Comparison of ENCODE assay signal across 8 cellular contexts in the genomic region with DNA sequence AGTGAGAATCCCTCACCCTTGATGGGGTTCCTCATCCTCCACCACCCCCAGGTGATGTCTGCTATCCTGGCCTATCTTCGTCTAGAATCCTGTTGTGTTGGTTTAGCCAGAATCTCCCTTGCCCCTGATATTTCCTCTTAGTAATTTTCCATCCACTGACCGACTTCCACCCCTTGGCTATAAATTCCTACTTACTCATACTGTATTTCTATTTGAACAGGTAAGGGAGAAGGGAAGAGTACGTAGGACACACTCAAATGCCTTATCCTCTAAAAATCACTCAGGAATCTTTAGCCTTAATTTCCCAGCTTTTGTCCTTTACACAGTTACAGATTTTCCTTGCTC. TPM values are rescaled to one million over a fixed set of nuclear protein-coding genes. Genes with fewer than 3 reads are reported as not detected.
A peak's percentile ranks its signal among the peaks of the same experiment; 100 is the strongest.
DNase-seq lines count a peak whose midpoint lies in the region; ATAC-seq and TF ChIP-seq lines count a peak whose summit lies in the region.

No MANE protein-coding gene starts in this region.

- WGBS in SK-N-SH (ENCODE audit: low lambda C conversion rate) = 73% methylated on average over 3 of the region's 3 CpGs

- no peak for TF ChIP-seq CTCF in SK-N-SH (IDR thresholded peaks at IDR 0.05)

- TF ChIP-seq EP300 in SK-N-SH (IDR thresholded peaks at IDR 0.05; ENCODE audit: borderline replicate concordance in 1 of 2, low read depth in 1 of 2, low read length in 1 of 2) = no peak

- H3K36me3 Mint-ChIP-seq in activated naive CD8-positive, alpha-beta T cell = peaks cover 12% of the 10 kb centered on the region
- H3K36me3 Mint-ChIP-seq in immature natural killer cell = peaks cover 0 to 2% (median 2%) of the 10 kb centered on the region in 3 donors

- H3K9me3 ChIP-seq in SK-N-SH = no peaks in the 10 kb centered on the region
- no peaks in the 10 kb centered on the region for H3K9me3 ChIP-seq in subcutaneous abdominal adipose tissue (ENCODE audit: control insufficient read depth in 5 of 5, low read length in 5 of 5)

- DNase-seq in SK-N-SH = no peak
- DNase-seq in immature natural killer cell = no peak
- no peak for DNase-seq in NCI-H1694 (lab: John Stamatoyannopoulos, UW)
- no peak for DNase-seq in NOMO-1 (lab: John Stamatoyannopoulos, UW; ENCODE audit: unreplicated experiment in 2 of 2)

- peak overlapping the region; percentile 80 to 85 for H3K27ac ChIP-seq in SK-N-SH (ENCODE audit: low read depth in 2 of 2, low read length in 1 of 2)
- peak overlapping the region; percentile 81 for H3K27ac ChIP-seq in subcutaneous abdominal adipose tissue (ENCODE audit: low read depth, low read length)

- peak overlapping the region; percentile 54 to 88 for H3K4me3 ChIP-seq in SK-N-SH (ENCODE audit: low read depth in 2 of 2, low read length in 1 of 2)
- peak overlapping the region; percentile 57 to 85 (median 71) for H3K4me3 ChIP-seq in subcutaneous abdominal adipose tissue (ENCODE audit: low read depth in 1 of 5, low read length in 5 of 5)

- peaks cover 8 to 21% of the 10 kb centered on the region in 2 experiments for H3K4me1 ChIP-seq in SK-N-SH (ENCODE audit: control insufficient read depth in 1 of 2, insufficient read depth in 2 of 2, low read depth in 1 of 2, low read length in 1 of 2)
- peaks cover 0 to 18% (median 16%) of the 10 kb centered on the region in 5 donors for H3K4me1 ChIP-seq in subcutaneous abdominal adipose tissue (ENCODE audit: control insufficient read depth in 5 of 5, insufficient read depth in 5 of 5, low read length in 5 of 5)

- POLR2A ChIA-PET in SK-N-SH (lab: Yijun Ruan, JAX) = interaction anchor here (0.7 kb wide), 1 partner anchor 876 kb away, joined by 4 read pairs; no protein-coding TSS in a partner anchor

- peaks cover 7% of the 10 kb centered on the region for H3K27me3 Mint-ChIP-seq in activated naive CD8-positive, alpha-beta T cell
- H3K27me3 Mint-ChIP-seq in immature natural killer cell (ENCODE audit: low read depth in 3 of 3) = peaks cover 9 to 12% (median 9%) of the 10 kb centered on the region in 3 donors

- H3K4me2 ChIP-seq in SK-N-SH = peak overlapping the region; percentile 73

- no peak for TF ChIP-seq RAD21 in SK-N-SH (IDR thresholded peaks at IDR 0.05; ENCODE audit: low read length)

- peaks cover 39% of the 10 kb centered on the region for H3K79me2 ChIP-seq in SK-N-SH (ENCODE audit: insufficient read depth)

- H3K9me2 ChIP-seq in SK-N-SH = no peaks in the 10 kb centered on the region

- no peaks in the 10 kb centered on the region for H3K9me3 Mint-ChIP-seq in activated naive CD8-positive, alpha-beta T cell (ENCODE audit: low read depth)
- H3K9me3 Mint-ChIP-seq in immature natural killer cell = no peaks in the 10 kb centered on the region

- CTCF ChIA-PET in SK-N-SH (lab: Yijun Ruan, JAX) = no interaction called here

- H2AFZ ChIP-seq in SK-N-SH (ENCODE audit: low read depth) = peak overlapping the region; percentile 75

- peaks cover 39% of the 10 kb centered on the region for H3K4me1 Mint-ChIP-seq in activated naive CD8-positive, alpha-beta T cell (ENCODE audit: low read depth)
- peaks cover 33 to 46% of the 10 kb centered on the region in 2 donors for H3K4me1 Mint-ChIP-seq in immature natural killer cell

- H4K20me1 ChIP-seq in SK-N-SH (ENCODE audit: insufficient read depth) = peaks cover 30% of the 10 kb centered on the region

- H3K27ac Mint-ChIP-seq in activated naive CD8-positive, alpha-beta T cell = peak overlapping the region; percentile 90
- peak overlapping the region; percentile 96 to 97 (median 97) for H3K27ac Mint-ChIP-seq in immature natural killer cell

- H3K27me3 ChIP-seq in SK-N-SH (ENCODE audit: insufficient read depth) (no peaks in the 10 kb centered on the region), subcutaneous abdominal adipose tissue (ENCODE audit: control insufficient read depth in 5 of 5, insufficient read depth in 4 of 5, low read length in 5 of 5) (peaks cover 0 to 7% (median 0%) of the 10 kb centered on the region in 5 donors)

- no peak for ATAC-seq in SK-N-SH treated with all-trans-retinoic acid at 6 μM for 48 hours
- ATAC-seq in GM21737 (IDR thresholded peaks at IDR 0.05; ENCODE audit: unreplicated experiment) = no peak

- H3K4me3 Mint-ChIP-seq in activated naive CD8-positive, alpha-beta T cell = peak overlapping the region; percentile 88
- H3K4me3 Mint-ChIP-seq in immature natural killer cell = peak overlapping the region; percentile 89 to 92 (median 90)

- H3F3A ChIP-seq in SK-N-SH (replicated peaks; ENCODE audit: insufficient read depth) = peaks cover 29% of the 10 kb centered on the region

- H3K36me3 ChIP-seq in SK-N-SH (replicated peaks in 1 of 2; ENCODE audit: control insufficient read depth in 1 of 2, insufficient read depth in 2 of 2, low read length in 1 of 2) (peaks cover 6 to 27% of the 10 kb centered on the region in 2 experiments), subcutaneous abdominal adipose tissue (ENCODE audit: control insufficient read depth in 5 of 5, insufficient read depth in 5 of 5, low read length in 5 of 5) (peaks cover 0 to 4% (median under 1%) of the 10 kb centered on the region in 5 donors)

- H3K9ac ChIP-seq in SK-N-SH (peak overlapping the region; percentile 49; the same call in 1 of the 2 replicates), subcutaneous abdominal adipose tissue (ENCODE audit: low read length in 5 of 5) (peak overlapping the region in 4 of 5 donors; percentile 46 to 74 (median 58))

TF ChIP-seq in SK-N-SH, 30 proteins besides CTCF, POLR2A, EP300 and RAD21:
- no peak for TF ChIP-seq TCF12 (IDR thresholded peaks at IDR 0.05)
- TF ChIP-seq, protein P1, sequence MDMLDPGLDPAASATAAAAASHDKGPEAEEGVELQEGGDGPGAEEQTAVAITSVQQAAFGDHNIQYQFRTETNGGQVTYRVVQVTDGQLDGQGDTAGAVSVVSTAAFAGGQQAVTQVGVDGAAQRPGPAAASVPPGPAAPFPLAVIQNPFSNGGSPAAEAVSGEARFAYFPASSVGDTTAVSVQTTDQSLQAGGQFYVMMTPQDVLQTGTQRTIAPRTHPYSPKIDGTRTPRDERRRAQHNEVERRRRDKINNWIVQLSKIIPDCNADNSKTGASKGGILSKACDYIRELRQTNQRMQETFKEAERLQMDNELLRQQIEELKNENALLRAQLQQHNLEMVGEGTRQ (IDR thresholded peaks at IDR 0.05; ENCODE audit: borderline replicate concordance, low read depth, low read length) = no peak
- no peak for TF ChIP-seq FOSL2 (IDR thresholded peaks at IDR 0.05; ENCODE audit: borderline replicate concordance, low read depth)
- TF ChIP-seq ELF1 (IDR thresholded peaks at IDR 0.05) = no peak
- no peak for TF ChIP-seq TAF1 (IDR thresholded peaks at IDR 0.05; ENCODE audit: borderline replicate concordance, low read depth, low read length)
- no peak for TF ChIP-seq MXI1 (IDR thresholded peaks at IDR 0.05; ENCODE audit: low read depth, low read length)
- TF ChIP-seq TEAD4 (IDR thresholded peaks at IDR 0.05; ENCODE audit: borderline replicate concordance, insufficient read depth) = no peak
- no peak for TF ChIP-seq SIN3A (IDR thresholded peaks at IDR 0.05; ENCODE audit: borderline replicate concordance, low read depth, low read length)

TF ChIP-seq in SK-N-SH treated with all-trans-retinoic acid at 6 μM for 48 hours, 23 proteins besides CTCF, POLR2A, EP300 and RAD21:
- TF ChIP-seq, protein P2, sequence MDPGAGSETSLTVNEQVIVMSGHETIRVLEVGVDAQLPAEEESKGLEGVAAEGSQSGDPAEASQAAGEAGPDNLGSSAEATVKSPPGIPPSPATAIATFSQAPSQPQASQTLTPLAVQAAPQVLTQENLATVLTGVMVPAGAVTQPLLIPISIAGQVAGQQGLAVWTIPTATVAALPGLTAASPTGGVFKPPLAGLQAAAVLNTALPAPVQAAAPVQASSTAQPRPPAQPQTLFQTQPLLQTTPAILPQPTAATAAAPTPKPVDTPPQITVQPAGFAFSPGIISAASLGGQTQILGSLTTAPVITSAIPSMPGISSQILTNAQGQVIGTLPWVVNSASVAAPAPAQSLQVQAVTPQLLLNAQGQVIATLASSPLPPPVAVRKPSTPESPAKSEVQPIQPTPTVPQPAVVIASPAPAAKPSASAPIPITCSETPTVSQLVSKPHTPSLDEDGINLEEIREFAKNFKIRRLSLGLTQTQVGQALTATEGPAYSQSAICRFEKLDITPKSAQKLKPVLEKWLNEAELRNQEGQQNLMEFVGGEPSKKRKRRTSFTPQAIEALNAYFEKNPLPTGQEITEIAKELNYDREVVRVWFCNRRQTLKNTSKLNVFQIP (CRISPR knock-in tag; IDR thresholded peaks at IDR 0.05; ENCODE audit: borderline replicate concordance, low read depth) = no peak
- TF ChIP-seq ESRRG (CRISPR knock-in tag; IDR thresholded peaks at IDR 0.05) = no peak
- no peak for TF ChIP-seq ZNF70 (CRISPR knock-in tag; IDR thresholded peaks at IDR 0.05)
- TF ChIP-seq, protein P3, sequence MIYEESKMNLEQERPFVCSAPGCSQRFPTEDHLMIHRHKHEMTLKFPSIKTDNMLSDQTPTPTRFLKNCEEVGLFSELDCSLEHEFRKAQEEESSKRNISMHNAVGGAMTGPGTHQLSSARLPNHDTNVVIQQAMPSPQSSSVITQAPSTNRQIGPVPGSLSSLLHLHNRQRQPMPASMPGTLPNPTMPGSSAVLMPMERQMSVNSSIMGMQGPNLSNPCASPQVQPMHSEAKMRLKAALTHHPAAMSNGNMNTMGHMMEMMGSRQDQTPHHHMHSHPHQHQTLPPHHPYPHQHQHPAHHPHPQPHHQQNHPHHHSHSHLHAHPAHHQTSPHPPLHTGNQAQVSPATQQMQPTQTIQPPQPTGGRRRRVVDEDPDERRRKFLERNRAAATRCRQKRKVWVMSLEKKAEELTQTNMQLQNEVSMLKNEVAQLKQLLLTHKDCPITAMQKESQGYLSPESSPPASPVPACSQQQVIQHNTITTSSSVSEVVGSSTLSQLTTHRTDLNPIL (CRISPR knock-in tag; IDR thresholded peaks at IDR 0.05; ENCODE audit: low read depth) = no peak

RNA-seq across cellular contexts. Expression of a gene that starts 0.7 kb away (rescaled TPM):
- polyA plus RNA-seq in SK-N-SH (2012; rRNA removed) (69.8 and 83.1 TPM in 2 replicates), immature natural killer cell (10 to 100 TPM; 17.4 to 51.3 (median 42.2) TPM)
- 123 and 129 TPM in 2 replicates for polyA plus RNA-seq in SK-N-SH (2012; cell fraction: cytosol; rRNA removed)
- polyA plus RNA-seq in SK-N-SH (2012; cell fraction: nucleus; rRNA removed) = 66.9 and 123 TPM in 2 replicates
